20 cellular contexts compared by ENCODE assay signal in genomic region chr11:19880088-19880345, GRCh38.
"Had no signal": no experiment of that assay in that cellular context is flagged by ENCODE, and none has a peak within 500 bp of the region (broad histone marks: within the 10 kb centered on the region; RNA-seq: fewer than 3 reads in every experiment).

No MANE protein-coding gene starts in this region.

- H3K4me1 ChIP-seq: foreskin keratinocyte, psoas muscle, right lobe of liver, testis, upper lobe of right lung, vagina had no signal

- H3K36me3 ChIP-seq: neutrophil, vagina had no signal

- H3K4me3 Mint-ChIP-seq: endodermal cell; naive thymus-derived CD4-positive, alpha-beta T cell; nephron progenitor cell; stimulated activated naive B cell treated with anti-CD40 and anti-IgM and Interleukin-4, amounts not matched to agents 10 μg/mL and 1 μg/mL and 100 μg/mL, for 72 hours; stimulated activated naive CD8-positive, alpha-beta T cell treated with anti-CD3 and anti-CD28 coated beads, Interleukin-15, amount 100 ng/mL, for 72 hours had no signal

- H3K4me1 Mint-ChIP-seq: naive thymus-derived CD4-positive, alpha-beta T cell; stimulated activated naive B cell treated with anti-CD40 and anti-IgM and Interleukin-4, amounts not matched to agents 10 μg/mL and 1 μg/mL and 100 μg/mL, for 72 hours; stimulated activated naive CD8-positive, alpha-beta T cell treated with anti-CD3 and anti-CD28 coated beads, Interleukin-15, amount 100 ng/mL, for 72 hours had no signal

- H3K27ac ChIP-seq: foreskin keratinocyte, neutrophil, psoas muscle, right lobe of liver, skin epidermis, testis, tibial nerve, upper lobe of right lung, vagina had no signal

- DNase-seq: effector CD4-positive, alpha-beta T cell; endodermal cell; erythroblast; foreskin keratinocyte; kidney glomerular epithelial cell; naive thymus-derived CD4-positive, alpha-beta T cell; nephron progenitor cell; psoas muscle; retina; right lobe of liver; stimulated activated CD4-positive, alpha-beta T cell treated with anti-CD3 and anti-CD28 coated beads, Interleukin-2, amount 100 ng/mL, for 24 hours; stimulated activated CD4-positive, alpha-beta T cell treated with anti-CD3 and anti-CD28 coated beads, Interleukin-4, amount 100 ng/mL, for 4 hours; stimulated activated naive B cell treated with anti-CD40 and anti-IgM and Interleukin-4, amounts not matched to agents 10 μg/mL and 1 μg/mL and 100 μg/mL, for 72 hours; stimulated activated naive CD8-positive, alpha-beta T cell treated with anti-CD3 and anti-CD28 coated beads, Interleukin-15, amount 100 ng/mL, for 72 hours; testis; upper lobe of right lung had no signal

- H3K4me3 ChIP-seq: psoas muscle, right lobe of liver, skin epidermis, testis, tibial nerve, upper lobe of right lung, vagina had no signal

- H3K9me3 Mint-ChIP-seq: endodermal cell; nephron progenitor cell; stimulated activated naive B cell treated with anti-CD40 and anti-IgM and Interleukin-4, amounts not matched to agents 10 μg/mL and 1 μg/mL and 100 μg/mL, for 72 hours; stimulated activated naive CD8-positive, alpha-beta T cell treated with anti-CD3 and anti-CD28 coated beads, Interleukin-15, amount 100 ng/mL, for 72 hours had no signal

- ATAC-seq: foreskin keratinocyte; naive thymus-derived CD4-positive, alpha-beta T cell; right lobe of liver; stimulated activated naive B cell treated with anti-CD40 and anti-IgM and Interleukin-4, amounts not matched to agents 10 μg/mL and 1 μg/mL and 100 μg/mL, for 72 hours; stimulated activated naive CD8-positive, alpha-beta T cell treated with anti-CD3 and anti-CD28 coated beads, Interleukin-15, amount 100 ng/mL, for 72 hours; upper lobe of right lung had no signal

- H3K27me3 ChIP-seq: right lobe of liver, testis, tibial nerve, upper lobe of right lung, vagina had no signal

- H3K9me3 ChIP-seq: neutrophil, psoas muscle, right lobe of liver, testis, tibial nerve, upper lobe of right lung, vagina had no signal

- H3K27ac Mint-ChIP-seq: endodermal cell; naive thymus-derived CD4-positive, alpha-beta T cell; nephron progenitor cell; stimulated activated naive B cell treated with anti-CD40 and anti-IgM and Interleukin-4, amounts not matched to agents 10 μg/mL and 1 μg/mL and 100 μg/mL, for 72 hours; stimulated activated naive CD8-positive, alpha-beta T cell treated with anti-CD3 and anti-CD28 coated beads, Interleukin-15, amount 100 ng/mL, for 72 hours had no signal

- H3K36me3 Mint-ChIP-seq: naive thymus-derived CD4-positive, alpha-beta T cell; stimulated activated naive B cell treated with anti-CD40 and anti-IgM and Interleukin-4, amounts not matched to agents 10 μg/mL and 1 μg/mL and 100 μg/mL, for 72 hours had no signal
